In genomic region chr10:91909178-91909677, GRCh38 we compare ENCODE assay signal across 8 cellular contexts. TPM values are rescaled to one million over a fixed set of nuclear protein-coding genes. Genes with fewer than 3 reads are reported as not detected.
DNase-seq lines count a peak whose midpoint lies in the region; ATAC-seq and TF ChIP-seq lines count a peak whose summit lies in the region.

FGFBP3 (minus strand) TSS chr10:91909486; CDS start chr10:91908969, 517 bp downstream.

- peak within 1 kb of the TSS; percentile 84 for H3K9ac ChIP-seq in iPS-18a (ENCODE audit: low read length)

- H3K36me3 ChIP-seq in iPS-18a (ENCODE audit: control insufficient read depth, low read depth, low read length) = peaks cover 11% of the 10 kb centered on the region

- in situ Hi-C loops in astrocyte of the cerebellum (cut with HindIII; ENCODE audit: low sequenced_read_pairs) = no loop called here

- H3K27me3 Mint-ChIP-seq in IgD-negative memory B cell = peaks cover 3% of the 10 kb centered on the region

- peaks cover 0 to 3% (median 0%) of the 10 kb centered on the region in 3 donors for H3K9me3 Mint-ChIP-seq in IgD-negative memory B cell

- ATAC-seq in HG03469 (IDR thresholded peaks at IDR 0.05; ENCODE audit: unreplicated experiment) = no peak

- H3K4me1 ChIP-seq in iPS-18a (ENCODE audit: control insufficient read depth, low read depth, low read length) = peaks cover 6% of the 10 kb centered on the region

- DNase-seq in DMS53 (lab: John Stamatoyannopoulos, UW) = peak; percentile 92
- no peak for DNase-seq in astrocyte of the cerebellum (ENCODE audit: low read depth)
- DNase-seq in skeletal muscle cell (ENCODE audit: low read depth) = no peak
- DNase-seq in NCI-H774 (lab: John Stamatoyannopoulos, UW) = no peak

- H3K9me3 ChIP-seq in iPS-18a (ENCODE audit: control insufficient read depth, low read depth, low read length) = no peaks in the 10 kb centered on the region

- no peak for TF ChIP-seq CTCF in astrocyte of the cerebellum (IDR thresholded peaks at IDR 0.05; ENCODE audit: low read depth, low read length, missing control alignments)

- H3K4me3 ChIP-seq in astrocyte of the cerebellum (ENCODE audit: low read depth, low read length) (peak within 1 kb of the TSS; percentile 67), iPS-18a (ENCODE audit: low read length) (peak within 1 kb of the TSS; percentile 96), skeletal muscle cell (ENCODE audit: low read depth, low read length) (peak within 1 kb of the TSS; percentile 76)

- H3K4me1 Mint-ChIP-seq in IgD-negative memory B cell = peaks cover 7 to 10% (median 9%) of the 10 kb centered on the region in 3 donors

- no peaks in the 10 kb centered on the region for H3K36me3 Mint-ChIP-seq in IgD-negative memory B cell

- peak within 1 kb of the TSS; percentile 95 to 99 (median 98) for H3K4me3 Mint-ChIP-seq in IgD-negative memory B cell

- H3K27ac ChIP-seq in iPS-18a (ENCODE audit: low read length) = peak within 1 kb of the TSS; percentile 74

- no peaks in the 10 kb centered on the region for H3K27me3 ChIP-seq in iPS-18a (ENCODE audit: control insufficient read depth, insufficient read depth, low read length)

- peak within 1 kb of the TSS; percentile 2 to 78 (median 12) for H3K27ac Mint-ChIP-seq in IgD-negative memory B cell

TF ChIP-seq in PFSK-1, 5 proteins besides CTCF, POLR2A, EP300 and RAD21:
- peak; percentile 81 for TF ChIP-seq POLR2AphosphoS5 (IDR thresholded peaks at IDR 0.05; ENCODE audit: low read depth, low read length)
- 0 out of 4 replicates have a peak, but pooled peaks of 1 of the 2 experiments have one; percentile 6 for TF ChIP-seq REST (IDR thresholded peaks at IDR 0.05; ENCODE audit: insufficient read depth in 1 of 2, low read depth in 2 of 2, low read length in 2 of 2)
- no peak for TF ChIP-seq FOXP2 (optimal IDR thresholded peaks at IDR 0.05; ENCODE audit: borderline replicate concordance, extremely low read depth, extremely low read length, insufficient read depth)
- peak; percentile 68; the same call in 1 of the 2 replicates for TF ChIP-seq TAF1 (IDR thresholded peaks at IDR 0.05; ENCODE audit: borderline replicate concordance, insufficient read depth, low read length)
- TF ChIP-seq SIN3A (IDR thresholded peaks at IDR 0.05; ENCODE audit: borderline replicate concordance, insufficient read depth, low read length) = peak; percentile 76; the same call in 1 of the 2 replicates

RNA-seq across cellular contexts. Expression of gene FGFBP3, which starts in this region (rescaled TPM):
- polyA plus RNA-seq in IgD-negative memory B cell = 2.2 TPM
- polyA plus RNA-seq in PFSK-1 (2012; ENCODE audit: insufficient read length, low read depth) = 10.7 TPM
